8 cellular contexts compared by ENCODE assay signal in the genomic region with DNA sequence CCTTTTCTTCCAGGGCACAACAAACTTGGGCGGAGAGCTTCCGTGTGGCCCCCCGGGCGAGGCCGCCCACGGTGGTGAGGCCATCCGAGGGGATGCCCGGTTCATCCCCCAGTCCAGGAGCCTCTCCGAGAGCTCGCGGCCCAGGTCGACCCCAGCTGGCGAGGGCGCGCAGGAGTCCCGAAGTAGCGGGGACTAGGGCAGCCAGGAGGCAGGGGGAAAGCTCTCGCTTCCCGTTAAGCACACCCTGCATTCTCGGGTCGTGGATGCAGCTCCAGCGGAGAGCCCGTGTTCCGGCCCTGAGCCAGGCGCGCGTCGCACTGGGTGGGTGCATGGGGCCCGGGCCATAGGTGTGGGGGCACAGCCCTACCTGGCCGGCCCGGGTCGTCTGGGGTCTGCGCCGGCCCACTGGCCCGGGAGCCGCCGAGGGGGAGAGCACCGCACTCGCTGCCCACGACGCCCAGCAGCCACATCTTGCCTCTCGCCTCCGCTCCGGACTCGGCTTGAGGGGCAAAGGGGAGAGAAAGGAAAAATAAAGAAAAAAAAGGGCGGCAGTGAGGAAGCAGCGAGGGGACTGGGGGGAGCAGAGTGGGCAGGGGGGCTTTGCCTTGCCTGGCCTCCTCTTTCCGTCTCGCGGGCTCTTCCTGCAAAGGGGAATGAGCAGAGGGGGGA. TPM values are rescaled to one million over a fixed set of nuclear protein-coding genes. Genes with fewer than 3 reads are reported as not detected.
DNase-seq lines count a peak whose midpoint lies in the region; ATAC-seq and TF ChIP-seq lines count a peak whose summit lies in the region.
"Had no signal": no experiment of that assay in that cellular context is flagged by ENCODE, and none has a peak within 500 bp of the region (broad histone marks: within the 10 kb centered on the region; RNA-seq: fewer than 3 reads in every experiment).

No MANE protein-coding gene starts in this region.

- no peak overlapping the region for H3K56ac ChIP-seq in IMR-90 (ENCODE audit: extremely low read depth, insufficient read depth, low read length)

- no peak overlapping the region for H2AK9ac ChIP-seq in IMR-90 (replicated peaks; ENCODE audit: low read depth, low read length, poor library complexity)

- peak overlapping the region; percentile 41 for H3K4me3 Mint-ChIP-seq in activated T-cell treated with anti-CD3 and anti-CD28 coated beads, Interleukin-2, amount 50 U/mL, for 24 hours
- peak overlapping the region; percentile 91 to 93 for H3K4me3 Mint-ChIP-seq in stimulated activated naive B cell treated with anti-CD40 and anti-IgM and Interleukin-4, amounts not matched to agents 10 μg/mL and 1 μg/mL and 100 μg/mL, for 72 hours

- no peak overlapping the region for H2BK120ac ChIP-seq in IMR-90 (ENCODE audit: low read depth, low read length)

- H2BK20ac ChIP-seq in IMR-90 (ENCODE audit: low read depth, low read length): no peak overlapping the region

- H4K5ac ChIP-seq in IMR-90 (ENCODE audit: low read depth, low read length): no peak overlapping the region

- H3K14ac ChIP-seq in IMR-90 (replicated peaks; ENCODE audit: low read depth, low read length): no peak overlapping the region

- H3K27ac ChIP-seq in IMR-90 (ENCODE audit: insufficient read depth, low read length): no peak overlapping the region
- H3K27ac ChIP-seq: HL-60 had no signal

- no peaks in the 10 kb centered on the region for H3K4me1 ChIP-seq in IMR-90 (ENCODE audit: control insufficient read depth, insufficient read depth, low read length)

- TF ChIP-seq RAD21 in IMR-90 (IDR thresholded peaks at IDR 0.05; ENCODE audit: low read length): no peak

- H4K8ac ChIP-seq in IMR-90 (ENCODE audit: low read depth in 2 of 2, low read length in 2 of 2): no peak overlapping the region

- H3K4me1 Mint-ChIP-seq in activated T-cell treated with anti-CD3 and anti-CD28 coated beads, Interleukin-2, amount 50 U/mL, for 24 hours (ENCODE audit: low read depth): peaks cover 35% of the 10 kb centered on the region
- H3K4me1 Mint-ChIP-seq in stimulated activated naive B cell treated with anti-CD40 and anti-IgM and Interleukin-4, amounts not matched to agents 10 μg/mL and 1 μg/mL and 100 μg/mL, for 72 hours: peaks cover 16 to 45% of the 10 kb centered on the region in 2 donors

- no peak overlapping the region for H3K4me3 ChIP-seq in IMR-90 (ENCODE audit: insufficient read depth, low read depth, low read length)

- BruUV-seq in IMR-90 (replicated peaks; lab: Mats Ljungman, UMichigan): no TSS peak

- POLR2A ChIA-PET in IMR-90 (lab: Charles Lee; ENCODE audit: unreplicated experiment): no interaction called here

- no peak for TF ChIP-seq POLR2A in IMR-90 (IDR thresholded peaks at IDR 0.05; ENCODE audit: low read depth, low read length)

- H3K18ac ChIP-seq in IMR-90 (ENCODE audit: low read depth, low read length): no peak overlapping the region

- H3K4ac ChIP-seq in IMR-90 (ENCODE audit: low read depth, low read length): no peak overlapping the region

- TF ChIP-seq CTCF in IMR-90 (conservative IDR thresholded peaks at IDR 0.05; ENCODE audit: low read depth, low read length): no peak

- DNase-seq in IMR-90: no peak
- peak; percentile 59 for DNase-seq in activated T-cell treated with anti-CD3 and anti-CD28 coated beads, Interleukin-2, amount 50 U/mL, for 24 hours
- peak; percentile 27 for DNase-seq in iPS-NIHi11 (ENCODE audit: low spot score)
- DNase-seq in stimulated activated naive B cell treated with anti-CD40 and anti-IgM and Interleukin-4, amounts not matched to agents 10 μg/mL and 1 μg/mL and 100 μg/mL, for 72 hours: peak; percentile 18
- DNase-seq in GF-D8 (lab: John Stamatoyannopoulos, UW): no peak
- DNase-seq in inferior parietal cortex (ENCODE audit: extremely low spot score): no peak
- no peak for DNase-seq in activated effector memory CD4-positive, alpha-beta T cell treated with Interleukin-2 at 50 U/mL for 16 hours

- no peak overlapping the region for H4K91ac ChIP-seq in IMR-90 (ENCODE audit: insufficient read depth, low read depth, low read length)

- H3K9me1 ChIP-seq in IMR-90 (ENCODE audit: insufficient read depth, low read length): no peaks in the 10 kb centered on the region

- no peak overlapping the region for H2AK5ac ChIP-seq in IMR-90 (ENCODE audit: low read depth, low read length)

- intact Hi-C loops in IMR-90 (cut with micrococcal nuclease): no loop called here

- no peak for ATAC-seq in IMR-90 (ENCODE audit: low read depth)
- ATAC-seq in stimulated activated naive B cell treated with anti-CD40 and anti-IgM and Interleukin-4, amounts not matched to agents 10 μg/mL and 1 μg/mL and 100 μg/mL, for 72 hours (replicated peaks): peak; percentile 42 to 49

- no peak overlapping the region for H3K27ac Mint-ChIP-seq in activated T-cell treated with anti-CD3 and anti-CD28 coated beads, Interleukin-2, amount 50 U/mL, for 24 hours
- H3K27ac Mint-ChIP-seq in stimulated activated naive B cell treated with anti-CD40 and anti-IgM and Interleukin-4, amounts not matched to agents 10 μg/mL and 1 μg/mL and 100 μg/mL, for 72 hours: peak overlapping the region; percentile 73

- H2BK5ac ChIP-seq in IMR-90 (ENCODE audit: low read depth, low read length, poor library complexity, severe bottlenecking): no peak overlapping the region

- in situ Hi-C loops in IMR-90 (cut with MboI; ENCODE audit: low sequenced_read_pairs): no loop called here

- peaks cover 84% of the 10 kb centered on the region for H3K27me3 ChIP-seq in IMR-90 (ENCODE audit: control insufficient read depth, insufficient read depth, low read length)

- no peak overlapping the region for H2BK15ac ChIP-seq in IMR-90 (ENCODE audit: low read depth, low read length)

- peak overlapping the region; percentile 65 for H2AFZ ChIP-seq in IMR-90 (replicated peaks; ENCODE audit: low read length, poor library complexity)

- no peaks in the 10 kb centered on the region for H3K9me3 Mint-ChIP-seq in activated T-cell treated with anti-CD3 and anti-CD28 coated beads, Interleukin-2, amount 50 U/mL, for 24 hours
- H3K9me3 Mint-ChIP-seq in stimulated activated naive B cell treated with anti-CD40 and anti-IgM and Interleukin-4, amounts not matched to agents 10 μg/mL and 1 μg/mL and 100 μg/mL, for 72 hours: peaks cover 0 to under 1% of the 10 kb centered on the region in 2 donors

- dilution Hi-C loops in IMR-90 (cut with HindIII; ENCODE audit: low sequenced_read_pairs, unreplicated experiment): no loop called here

- H3K9me3 ChIP-seq in IMR-90 (ENCODE audit: control insufficient read depth, insufficient read depth, low read length): peaks cover 7% of the 10 kb centered on the region

- CTCF ChIA-PET in IMR-90 (lab: Yijun Ruan, JAX): no interaction called here

- H3K9ac ChIP-seq in IMR-90 (ENCODE audit: low read depth, low read length): no peak overlapping the region

- H3K27me3 Mint-ChIP-seq in activated T-cell treated with anti-CD3 and anti-CD28 coated beads, Interleukin-2, amount 50 U/mL, for 24 hours: peaks cover 46% of the 10 kb centered on the region
- H3K27me3 Mint-ChIP-seq in stimulated activated naive B cell treated with anti-CD40 and anti-IgM and Interleukin-4, amounts not matched to agents 10 μg/mL and 1 μg/mL and 100 μg/mL, for 72 hours: peaks cover 40 to 43% of the 10 kb centered on the region in 2 donors

- no peaks in the 10 kb centered on the region for H3K36me3 Mint-ChIP-seq in activated T-cell treated with anti-CD3 and anti-CD28 coated beads, Interleukin-2, amount 50 U/mL, for 24 hours (ENCODE audit: low read depth)
- H3K36me3 Mint-ChIP-seq in stimulated activated naive B cell treated with anti-CD40 and anti-IgM and Interleukin-4, amounts not matched to agents 10 μg/mL and 1 μg/mL and 100 μg/mL, for 72 hours: no peaks in the 10 kb centered on the region

- H3K4me2 ChIP-seq in IMR-90 (ENCODE audit: low read depth, low read length): peak overlapping the region; percentile 30; the same call in 1 of the 2 replicates

- no peaks in the 10 kb centered on the region for H3K36me3 ChIP-seq in IMR-90 (ENCODE audit: control insufficient read depth, insufficient read depth, low read length)

- H3K79me1 ChIP-seq in IMR-90 (ENCODE audit: low read depth in 1 of 2, low read length in 2 of 2): no peaks in the 10 kb centered on the region

- no peak overlapping the region for H3K23ac ChIP-seq in IMR-90 (ENCODE audit: low read depth, low read length)

- peaks cover 8% of the 10 kb centered on the region; the same call in 1 of the 2 replicates for H4K20me1 ChIP-seq in IMR-90 (ENCODE audit: insufficient read depth, low read length)

- WGBS in IMR-90 (ENCODE audit: extremely low coverage in 2 of 2, insufficient read length in 1 of 2), 2 experiments: 0% methylated on average over 8 of the region's 50 CpGs; no CpG with 5 or more reads in 1 of the 2 experiments

TF ChIP-seq in IMR-90, 13 proteins besides CTCF, POLR2A, EP300 and RAD21 (continues in another document):
- TF ChIP-seq FOS (IDR thresholded peaks at IDR 0.05; ENCODE audit: low read depth, low read length) (no peak), CHD1 (IDR thresholded peaks at IDR 0.05; ENCODE audit: low read depth, low read length) (no peak), MAFK (IDR thresholded peaks at IDR 0.05; ENCODE audit: low read depth, low read length) (no peak), CEBPB (IDR thresholded peaks at IDR 0.05; ENCODE audit: low read depth, low read length) (no peak), SMC3 (IDR thresholded peaks at IDR 0.05; ENCODE audit: low read depth, low read length) (no peak), MXI1 (IDR thresholded peaks at IDR 0.05; ENCODE audit: borderline replicate concordance, low read depth, low read length) (no peak), RCOR1 (IDR thresholded peaks at IDR 0.05; ENCODE audit: insufficient replicate concordance, low read length) (no peak), NFE2L2 (IDR thresholded peaks at IDR 0.05; ENCODE audit: low read depth, low read length) (no peak), RFX5 (IDR thresholded peaks at IDR 0.05; ENCODE audit: low read depth, low read length) (no peak), MAZ (IDR thresholded peaks at IDR 0.05; ENCODE audit: borderline replicate concordance, low read depth, low read length) (no peak)

RNA-seq across cellular contexts. Expression of a gene that starts 1.8 kb away (rescaled TPM):
- total RNA-seq in IMR-90 (2012; rRNA removed): 76.7 and 77.1 TPM in 2 replicates
- 71.8 and 72.5 TPM in 2 replicates for polyA plus RNA-seq in IMR-90 (2012; rRNA removed)
- polyA plus RNA-seq in IMR-90 (2012; cell fraction: cytosol; rRNA removed): 60.0 and 66.9 TPM in 2 replicates
- polyA plus RNA-seq in IMR-90 (2012; cell fraction: nucleus; rRNA removed; ENCODE audit: low replicate concordance): 64.2 and 90.1 TPM in 2 replicates

RNA-seq across cellular contexts. Expression of a gene that starts 51.8 kb away (rescaled TPM):
- 55.3 and 56.6 TPM in 2 replicates for total RNA-seq in IMR-90 (2012; rRNA removed)
- polyA plus RNA-seq in IMR-90 (2012; rRNA removed): 70.9 and 75.7 TPM in 2 replicates
- 52.8 and 73.8 TPM in 2 replicates for polyA plus RNA-seq in IMR-90 (2012; cell fraction: cytosol; rRNA removed)
- 48.1 and 65.7 TPM in 2 replicates for polyA plus RNA-seq in IMR-90 (2012; cell fraction: nucleus; rRNA removed; ENCODE audit: low replicate concordance)

Comparison
In these comparisons a context has a peak if more than half of its experiments do, and no peak if none do; other contexts are left out.
1. DNase-seq: peak in activated T-cell treated with anti-CD3 and anti-CD28 coated beads, Interleukin-2, amount 50 U/mL, for 24 hours (single experiment), iPS-NIHi11 (single experiment) and stimulated activated naive B cell treated with anti-CD40 and anti-IgM and Interleukin-4, amounts not matched to agents 10 μg/mL and 1 μg/mL and 100 μg/mL, for 72 hours (single experiment); none in IMR-90 (single experiment), GF-D8 (single experiment), inferior parietal cortex (single experiment) and activated effector memory CD4-positive, alpha-beta T cell treated with Interleukin-2 at 50 U/mL for 16 hours (single experiment).